1 cellular context compared by ENCODE assay signal in the genomic region with DNA sequence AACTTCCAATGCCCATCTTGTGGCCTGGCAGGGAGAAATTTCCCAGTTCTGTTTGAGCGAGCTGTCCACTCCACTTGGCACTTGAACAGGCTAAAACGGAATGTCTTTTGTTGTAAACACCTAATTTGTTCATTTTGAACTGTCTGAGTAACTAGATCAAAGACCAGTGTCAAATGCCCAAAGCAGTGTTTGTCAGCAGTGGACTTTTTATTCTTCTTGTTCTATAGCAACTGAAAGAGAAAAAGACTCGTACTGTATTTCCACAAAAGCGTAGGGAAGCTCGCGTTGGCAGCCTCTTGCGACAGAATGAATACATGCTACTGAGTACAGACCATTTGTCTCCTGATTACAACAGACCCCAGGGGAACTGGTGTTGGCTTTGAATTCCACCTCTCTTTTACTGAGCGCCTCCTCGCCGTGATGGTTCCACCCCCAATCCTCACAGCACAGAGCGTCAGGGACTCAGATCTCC.
TF ChIP-seq lines count a peak whose summit lies in the region.

No MANE protein-coding gene starts in this region.

TF ChIP-seq in H1, 55 proteins besides CTCF, POLR2A, EP300 and RAD21:
- TF ChIP-seq TAF1 (IDR thresholded peaks at IDR 0.05; ENCODE audit: low read depth, low read length), result 0 out of 2 replicates have a peak, but pooled peaks have one; percentile 24
- peak; percentile 83 for TF ChIP-seq CEBPB (IDR thresholded peaks at IDR 0.05; ENCODE audit: low read depth, low read length)
- TF ChIP-seq, protein P1, sequence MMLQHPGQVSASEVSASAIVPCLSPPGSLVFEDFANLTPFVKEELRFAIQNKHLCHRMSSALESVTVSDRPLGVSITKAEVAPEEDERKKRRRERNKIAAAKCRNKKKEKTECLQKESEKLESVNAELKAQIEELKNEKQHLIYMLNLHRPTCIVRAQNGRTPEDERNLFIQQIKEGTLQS (IDR thresholded peaks at IDR 0.05; ENCODE audit: insufficient read depth, low read depth, low read length), result no peak
- peak; percentile 26 for TF ChIP-seq ASH2L (IDR thresholded peaks at IDR 0.05; ENCODE audit: low read length)
- no peak for TF ChIP-seq PHF8 (conservative IDR thresholded peaks at IDR 0.05; ENCODE audit: low read depth, low read length)
- TF ChIP-seq, protein P2, sequence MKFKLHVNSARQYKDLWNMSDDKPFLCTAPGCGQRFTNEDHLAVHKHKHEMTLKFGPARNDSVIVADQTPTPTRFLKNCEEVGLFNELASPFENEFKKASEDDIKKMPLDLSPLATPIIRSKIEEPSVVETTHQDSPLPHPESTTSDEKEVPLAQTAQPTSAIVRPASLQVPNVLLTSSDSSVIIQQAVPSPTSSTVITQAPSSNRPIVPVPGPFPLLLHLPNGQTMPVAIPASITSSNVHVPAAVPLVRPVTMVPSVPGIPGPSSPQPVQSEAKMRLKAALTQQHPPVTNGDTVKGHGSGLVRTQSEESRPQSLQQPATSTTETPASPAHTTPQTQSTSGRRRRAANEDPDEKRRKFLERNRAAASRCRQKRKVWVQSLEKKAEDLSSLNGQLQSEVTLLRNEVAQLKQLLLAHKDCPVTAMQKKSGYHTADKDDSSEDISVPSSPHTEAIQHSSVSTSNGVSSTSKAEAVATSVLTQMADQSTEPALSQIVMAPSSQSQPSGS (IDR thresholded peaks at IDR 0.05; ENCODE audit: low read length), result no peak
- no peak for TF ChIP-seq CBX5 (IDR thresholded peaks at IDR 0.05; ENCODE audit: low read depth, low read length)
- TF ChIP-seq KDM5A (IDR thresholded peaks at IDR 0.05; ENCODE audit: low read length), result no peak
